In the genomic region with DNA sequence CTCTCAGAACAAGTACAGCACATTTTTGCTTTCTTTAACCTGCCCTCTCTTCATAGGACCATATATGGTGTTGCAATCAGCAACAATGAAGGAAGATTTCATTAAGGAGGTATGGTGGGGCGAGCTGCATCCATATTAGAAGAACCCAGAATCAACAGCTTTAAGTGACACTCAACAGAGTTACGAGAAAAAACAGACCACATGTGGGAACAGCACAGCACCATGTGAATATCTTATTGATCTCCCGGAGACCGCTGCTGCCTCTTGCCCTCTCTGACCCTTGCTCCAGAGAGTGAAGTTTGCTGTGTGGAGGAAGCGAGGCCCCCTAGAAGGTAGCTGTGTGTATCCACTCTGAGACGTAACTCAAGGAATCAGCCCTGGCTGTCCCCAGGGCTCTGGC, we compare ENCODE assay signal across 35 cellular contexts. TPM values are rescaled to one million over a fixed set of nuclear protein-coding genes. Genes with fewer than 3 reads are reported as not detected.
"Had no signal": no experiment of that assay in that cellular context is flagged by ENCODE, and none has a peak within 500 bp of the region (broad histone marks: within the 10 kb centered on the region; RNA-seq: fewer than 3 reads in every experiment).

No MANE protein-coding gene starts in this region.

- H3K9me3 Mint-ChIP-seq: naive thymus-derived CD4-positive, alpha-beta T cell; nephron; stimulated activated naive B cell treated with anti-CD40 and anti-IgM and Interleukin-4, amounts not matched to agents 10 μg/mL and 1 μg/mL and 100 μg/mL, for 72 hours; stimulated activated naive CD8-positive, alpha-beta T cell treated with anti-CD3 and anti-CD28 coated beads, Interleukin-15, Interleukin-2, amounts not matched to agents 100 ng/mL and 50 ng/mL, for 24 hours had no signal

- FAIRE-seq: colon, islet of Langerhans had no signal

- H3K27me3 ChIP-seq: dorsolateral prefrontal cortex, esophagus muscularis mucosa, foreskin keratinocyte, heart right ventricle, left lung, ovary, spleen, transverse colon, vagina had no signal

- H3K27me3 Mint-ChIP-seq: naive thymus-derived CD4-positive, alpha-beta T cell; stimulated activated naive B cell treated with anti-CD40 and anti-IgM and Interleukin-4, amounts not matched to agents 10 μg/mL and 1 μg/mL and 100 μg/mL, for 72 hours; stimulated activated naive CD8-positive, alpha-beta T cell treated with anti-CD3 and anti-CD28 coated beads, Interleukin-15, Interleukin-2, amounts not matched to agents 100 ng/mL and 50 ng/mL, for 24 hours had no signal

- H3K9me3 ChIP-seq: esophagus muscularis mucosa, heart right ventricle, left lung, ovary, psoas muscle, spleen, thoracic aorta, transverse colon, vagina had no signal

- H3K4me3 Mint-ChIP-seq: naive thymus-derived CD4-positive, alpha-beta T cell; nephron; stimulated activated naive B cell treated with anti-CD40 and anti-IgM and Interleukin-4, amounts not matched to agents 10 μg/mL and 1 μg/mL and 100 μg/mL, for 72 hours; stimulated activated naive CD8-positive, alpha-beta T cell treated with anti-CD3 and anti-CD28 coated beads, Interleukin-15, Interleukin-2, amounts not matched to agents 100 ng/mL and 50 ng/mL, for 24 hours had no signal

- DNase-seq: dorsolateral prefrontal cortex; effector CD4-positive, alpha-beta T cell; foreskin keratinocyte; glutamatergic neuron; heart right ventricle; hippocampal formation; left cardiac atrium; left lung; mesendoderm; midbrain; naive thymus-derived CD4-positive, alpha-beta T cell; occipital lobe; psoas muscle; right cardiac atrium; spleen; stimulated activated CD4-positive, alpha-beta T cell treated with anti-CD3 and anti-CD28 coated beads, Interleukin-4, amount 100 ng/mL, for 4 hours; stimulated activated naive B cell treated with anti-CD40 and anti-IgM and Interleukin-4, amounts not matched to agents 10 μg/mL and 1 μg/mL and 100 μg/mL, for 72 hours; transverse colon had no signal

- H3K36me3 ChIP-seq: ovary had no signal

- H3K4me3 ChIP-seq: dorsolateral prefrontal cortex, esophagus muscularis mucosa, heart right ventricle, left lung, ovary, psoas muscle, skin epidermis, spleen, thoracic aorta, transverse colon, vagina had no signal

- H3K4me1 ChIP-seq: left lung, spleen, vagina had no signal

- ATAC-seq: foreskin keratinocyte; heart right ventricle; left cardiac atrium; left lung; naive thymus-derived CD4-positive, alpha-beta T cell; psoas muscle; right cardiac atrium; stimulated activated naive B cell treated with anti-CD40 and anti-IgM and Interleukin-4, amounts not matched to agents 10 μg/mL and 1 μg/mL and 100 μg/mL, for 72 hours had no signal

- H3K27ac ChIP-seq: epithelial cell of prostate, esophagus muscularis mucosa, foreskin keratinocyte, heart right ventricle, left lung, ovary, psoas muscle, skin epidermis, spleen, thoracic aorta, transverse colon, vagina had no signal

- H3K27ac Mint-ChIP-seq: nephron; stimulated activated naive B cell treated with anti-CD40 and anti-IgM and Interleukin-4, amounts not matched to agents 10 μg/mL and 1 μg/mL and 100 μg/mL, for 72 hours; stimulated activated naive CD8-positive, alpha-beta T cell treated with anti-CD3 and anti-CD28 coated beads, Interleukin-15, Interleukin-2, amounts not matched to agents 100 ng/mL and 50 ng/mL, for 24 hours had no signal

RNA-seq across cellular contexts. Expression of gene RAB42, which starts 12.9 kb away (rescaled TPM):
- polyA plus RNA-seq: naive thymus-derived CD4-positive, alpha-beta T cell had no signal

RNA-seq across cellular contexts. Expression of gene RNU11, which starts 43.4 kb away (rescaled TPM):
- total RNA-seq: dorsolateral prefrontal cortex; esophagus muscularis mucosa; fibroblast of lung; foreskin keratinocyte; heart right ventricle; kidney epithelial cell; left cardiac atrium; left lung; lower leg skin; lung microvascular endothelial cell; mucosa of gallbladder; naive thymus-derived CD4-positive, alpha-beta T cell; occipital lobe; ovary; psoas muscle; renal cortical epithelial cell; right cardiac atrium; spleen; thoracic aorta; transverse colon; ureter; vagina had no signal
- polyA plus RNA-seq: fibroblast of lung; foreskin keratinocyte; heart right ventricle; naive thymus-derived CD4-positive, alpha-beta T cell; ovary; psoas muscle; right cardiac atrium; spleen had no signal
